In the genomic region with DNA sequence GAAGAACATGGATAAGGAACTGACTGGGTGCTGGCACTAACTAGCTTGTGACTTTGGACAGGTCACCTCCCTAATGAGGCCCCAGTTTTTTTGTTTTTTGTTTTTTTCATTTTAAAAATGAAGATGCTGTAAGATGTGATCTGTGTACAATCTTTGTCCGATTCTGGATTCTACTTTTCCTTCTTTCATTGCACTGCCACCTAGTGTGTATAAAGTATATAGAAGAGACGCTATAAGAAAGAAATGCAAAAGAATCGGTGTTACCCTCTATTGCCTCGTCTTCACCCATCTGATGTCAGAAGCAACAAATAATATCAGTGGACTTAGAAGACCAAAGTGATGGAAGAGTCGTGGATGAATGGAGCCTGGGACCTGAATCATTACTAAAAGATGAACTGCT, we compare ENCODE assay signal across 7 cellular contexts. TPM values are rescaled to one million over a fixed set of nuclear protein-coding genes. Genes with fewer than 3 reads are reported as not detected.
A peak's percentile ranks its signal among the peaks of the same experiment; 100 is the strongest.
DNase-seq lines count a peak whose midpoint lies in the region; ATAC-seq, FAIRE-seq and TF ChIP-seq lines count a peak whose summit lies in the region.

No MANE protein-coding gene starts in this region.

- no peak for ATAC-seq in pancreas

- intact Hi-C loops in pancreas (cut with DNase I): no loop called here

- peak; percentile 83 for FAIRE-seq in pancreas (lab: Jason Lieb, UNC)

- H3K4me1 ChIP-seq in pancreas: no peaks in the 10 kb centered on the region

- H3K27ac ChIP-seq in pancreas: no peak overlapping the region

- DNase-seq in GM10266 (ENCODE audit: extremely low spot score) (peak; percentile 4), HT1080 (ENCODE audit: low read depth) (peak; percentile 2), cardiac fibroblast (ENCODE audit: low read depth in 2 of 2) (peak; percentile 1 to 13), pancreas (no peak), NCI-H345 treated with DMSO at 0.1 percent for 48 hours (lab: John Stamatoyannopoulos, UW; ENCODE audit: unreplicated experiment) (no peak), NCI-H1092 treated with DMSO at 0.1 percent for 48 hours (lab: John Stamatoyannopoulos, UW) (no peak), NCI-H2171 (lab: John Stamatoyannopoulos, UW) (no peak)

- H3K27me3 ChIP-seq in pancreas: peaks cover 0 to 36% (median 0%) of the 10 kb centered on the region in 4 donors

- H3K4me3 ChIP-seq in cardiac fibroblast (replicated peaks in 1 of 2; ENCODE audit: low read depth in 2 of 2, low read length in 2 of 2) (no peak overlapping the region), pancreas (no peak overlapping the region)

- no peaks in the 10 kb centered on the region for H3K36me3 ChIP-seq in pancreas

- WGBS in pancreas, 2 donors: 24 to 28% methylated on average over 5 of the region's 5 CpGs

- no peaks in the 10 kb centered on the region for H3K9me3 ChIP-seq in pancreas

- TF ChIP-seq CTCF in GM10266 (IDR thresholded peaks at IDR 0.05; ENCODE audit: control insufficient read depth, insufficient read depth, low read depth, missing control alignments) (no peak), cardiac fibroblast (IDR thresholded peaks at IDR 0.05; ENCODE audit: low read depth, low read length) (peak; percentile 18), pancreas (IDR thresholded peaks at IDR 0.05) (peak in 1 of 4 donors; percentile 15)

RNA-seq across cellular contexts. Expression of a gene that starts 58.6 kb away (rescaled TPM):
- total RNA-seq in HT1080 (2014; rRNA removed; shearing (Covaris generic)): not detected in 2 replicates
- polyA plus RNA-seq in HT1080 (2015; cell fraction: cytosol; rRNA removed): not detected in 2 replicates
- polyA plus RNA-seq in HT1080 (2015; cell fraction: nucleus; rRNA removed): 0.08 TPM in 1 of 2 replicates, not detected in the other
- under 1 TPM in 5 of 6 donors, not detected in 1; 0.12 to 0.41 (median 0.14) TPM for total RNA-seq in pancreas
- polyA plus RNA-seq in pancreas: under 1 TPM in 1 of 2 donors, not detected in 1; 0.14 TPM

Comparison
In these comparisons a context has a peak if more than half of its experiments do, and no peak if none do; other contexts are left out.
1. DNase-seq: peak in GM10266 (single experiment), HT1080 (single experiment) and cardiac fibroblast (2 of 2); none in pancreas (0 of 6), NCI-H345 treated with DMSO at 0.1 percent for 48 hours (single experiment), NCI-H1092 treated with DMSO at 0.1 percent for 48 hours (single experiment) and NCI-H2171 (single experiment).